In genomic region chr10:72328045-72328828, GRCh38 we compare ENCODE assay signal across 8 cellular contexts. TPM values are rescaled to one million over a fixed set of nuclear protein-coding genes. Genes with fewer than 3 reads are reported as not detected.
A peak's percentile ranks its signal among the peaks of the same experiment; 100 is the strongest.
DNase-seq lines count a peak whose midpoint lies in the region; ATAC-seq lines count a peak whose summit lies in the region.

No MANE protein-coding gene starts in this region.

- peaks cover 21% of the 10 kb centered on the region for H3K4me1 ChIP-seq in right cardiac atrium (ENCODE audit: control insufficient read depth, insufficient read depth, low read length)

- intact Hi-C loops in right cardiac atrium (cut with DNase I) (loop anchor here in 3 of 4 donors (2.0 to 10.0 kb wide), 3 partner anchors 53 to 103 kb away; partner anchors contain the start of gene DDIT4 (in 2 of the 3)), sciatic nerve (cut with DNase I) (loop anchor here (1.0 to 10.0 kb wide), 2 partner anchors 53 to 363 kb away; partner anchors contain the start of gene CHST3)

- no peaks in the 10 kb centered on the region for H3K27me3 ChIP-seq in right cardiac atrium (ENCODE audit: control insufficient read depth, insufficient read depth)

- H3K9me3 ChIP-seq in right cardiac atrium (ENCODE audit: control insufficient read depth, low read length) = no peaks in the 10 kb centered on the region

- H3K27ac ChIP-seq in angular gyrus (ENCODE audit: low read depth, low read length) (peak overlapping the region; percentile 42), right cardiac atrium (ENCODE audit: low read length) (peak overlapping the region; percentile 44)

- 19% methylated on average over 14 of the region's 14 CpGs for WGBS in right cardiac atrium

- no peak overlapping the region for H3K4me3 ChIP-seq in right cardiac atrium (ENCODE audit: low read length)

- DNase-seq in stimulated activated CD4-positive, alpha-beta T cell treated with anti-CD3 and anti-CD28 coated beads, Interleukin-15, amount 100 ng/mL, for 24 hours = peak; percentile 58
- no peak for DNase-seq in stimulated activated CD4-positive, alpha-beta T cell treated with anti-CD3 and anti-CD28 coated beads, Interleukin-4, amount 100 ng/mL, for 24 hours
- DNase-seq in NCI-H2227 (lab: John Stamatoyannopoulos, UW; ENCODE audit: unreplicated experiment) = peak; percentile 26
- DNase-seq in right cardiac atrium = peak; percentile 79 to 89 (median 88)
- peak; percentile 85 for DNase-seq in sciatic nerve (ENCODE audit: low spot score)

- ATAC-seq in right cardiac atrium (peak; percentile 55 to 64), sciatic nerve (peak; percentile 77), GM18861 (IDR thresholded peaks at IDR 0.05; ENCODE audit: unreplicated experiment) (no peak), GM19452 (IDR thresholded peaks at IDR 0.05; ENCODE audit: unreplicated experiment) (no peak)

RNA-seq across cellular contexts. Expression of gene DNAJB12, which starts 26.5 kb away (rescaled TPM):
- total RNA-seq in right cardiac atrium (10 to 100 TPM; 26.9 to 35.0 (median 30.9) TPM), sciatic nerve (50.0 TPM)
- polyA plus RNA-seq in right cardiac atrium = 25.8 TPM

RNA-seq across cellular contexts. Expression of gene DDIT4, which starts 54.5 kb away (rescaled TPM):
- total RNA-seq in right cardiac atrium = 100 to 1,000 TPM in 1 of 4 donors, 10 to 100 TPM in 3; 33.0 to 113 (median 76.5) TPM
- 53.6 TPM for polyA plus RNA-seq in right cardiac atrium
- total RNA-seq in sciatic nerve = 232 TPM

Comparison
In these comparisons a context has a peak if more than half of its experiments do, and no peak if none do; other contexts are left out.
1. ATAC-seq: peak in right cardiac atrium (2 of 2) and sciatic nerve (single experiment); none in GM18861 (single experiment) and GM19452 (single experiment).